ENCODE assay signal across 12 cellular contexts in genomic region chr11:93248602-93249001, GRCh38. TPM values are rescaled to one million over a fixed set of nuclear protein-coding genes. Genes with fewer than 3 reads are reported as not detected.
DNase-seq lines count a peak whose midpoint lies in the region; ATAC-seq and TF ChIP-seq lines count a peak whose summit lies in the region.
"Had no signal": no experiment of that assay in that cellular context is flagged by ENCODE, and none has a peak within 500 bp of the region (broad histone marks: within the 10 kb centered on the region; RNA-seq: fewer than 3 reads in every experiment).

No MANE protein-coding gene starts in this region.

- intact Hi-C loops in left ventricle myocardium inferior (cut with micrococcal nuclease) = no loop called here

- H3K4me1 ChIP-seq in stomach smooth muscle (ENCODE audit: control insufficient read depth, insufficient read depth, low read length) = peaks cover 5% of the 10 kb centered on the region
- no peaks in the 10 kb centered on the region for H3K4me1 ChIP-seq in left ventricle myocardium inferior

- no peaks in the 10 kb centered on the region for H3K9me3 Mint-ChIP-seq in stimulated activated memory B cell treated with anti-CD40 and anti-IgM and Interleukin-4, amounts not matched to agents 10 μg/mL and 1 μg/mL and 100 μg/mL, for 72 hours

- no peaks in the 10 kb centered on the region for H3K36me3 Mint-ChIP-seq in stimulated activated memory B cell treated with anti-CD40 and anti-IgM and Interleukin-4, amounts not matched to agents 10 μg/mL and 1 μg/mL and 100 μg/mL, for 72 hours

- no peak overlapping the region for H3K4me3 Mint-ChIP-seq in stimulated activated memory B cell treated with anti-CD40 and anti-IgM and Interleukin-4, amounts not matched to agents 10 μg/mL and 1 μg/mL and 100 μg/mL, for 72 hours

- TF ChIP-seq CTCF in choroid plexus epithelial cell (conservative IDR thresholded peaks at IDR 0.05; ENCODE audit: low read depth, low read length) = peak; percentile 53
- no peak for TF ChIP-seq CTCF in left ventricle myocardium inferior (IDR thresholded peaks at IDR 0.05; ENCODE audit: borderline replicate concordance)

- H3K27me3 Mint-ChIP-seq in stimulated activated memory B cell treated with anti-CD40 and anti-IgM and Interleukin-4, amounts not matched to agents 10 μg/mL and 1 μg/mL and 100 μg/mL, for 72 hours = peaks cover 37% of the 10 kb centered on the region

- DNase-seq in NCI-H748 (lab: John Stamatoyannopoulos, UW; ENCODE audit: unreplicated experiment) (peak; percentile 5), NCI-H748 treated with DMSO at 0.1 percent for 48 hours (lab: John Stamatoyannopoulos, UW) (no peak), NAMALWA (ENCODE audit: low spot score) (peak; percentile 23), choroid plexus epithelial cell (ENCODE audit: low read depth) (peak; percentile 39), left ventricle myocardium inferior (no peak)
- DNase-seq in stimulated activated CD4-positive, alpha-beta T cell treated with anti-CD3 and anti-CD28 coated beads, Interleukin-4, amount 100 ng/mL, for 24 hours = no peak
- DNase-seq: activated T-cell treated with anti-CD3 and anti-CD28 coated beads, Interleukin-2, amount 50 U/mL, for 48 hours; hippocampal formation; stimulated activated CD4-positive, alpha-beta T cell treated with anti-CD3 and anti-CD28 coated beads, Interleukin-15, amount 100 ng/mL, for 24 hours; stimulated activated naive CD8-positive, alpha-beta T cell treated with anti-CD3 and anti-CD28 coated beads, Interleukin-15, Interleukin-2, amounts not matched to agents 100 U/mL and 50 U/mL, for 24 hours had no signal

- no peaks in the 10 kb centered on the region for H3K4me1 Mint-ChIP-seq in stimulated activated memory B cell treated with anti-CD40 and anti-IgM and Interleukin-4, amounts not matched to agents 10 μg/mL and 1 μg/mL and 100 μg/mL, for 72 hours

- no peak for ATAC-seq in stimulated activated memory B cell treated with anti-CD40 and anti-IgM and Interleukin-4, amounts not matched to agents 10 μg/mL and 1 μg/mL and 100 μg/mL, for 72 hours
- ATAC-seq: stimulated activated naive CD8-positive, alpha-beta T cell treated with anti-CD3 and anti-CD28 coated beads, Interleukin-15, Interleukin-2, amounts not matched to agents 100 U/mL and 50 U/mL, for 24 hours had no signal

- no peak overlapping the region for H3K9ac ChIP-seq in stomach smooth muscle (ENCODE audit: low read length in 2 of 2)

- H3K9me3 ChIP-seq in stomach smooth muscle (ENCODE audit: control insufficient read depth in 2 of 2, low read length in 2 of 2) (no peaks in the 10 kb centered on the region), left ventricle myocardium inferior (replicated peaks) (peaks cover 5% of the 10 kb centered on the region)

- no peak overlapping the region for H3K27ac Mint-ChIP-seq in stimulated activated memory B cell treated with anti-CD40 and anti-IgM and Interleukin-4, amounts not matched to agents 10 μg/mL and 1 μg/mL and 100 μg/mL, for 72 hours

- H3K36me3 ChIP-seq in stomach smooth muscle (ENCODE audit: control insufficient read depth in 2 of 2, insufficient read depth in 2 of 2, low read length in 2 of 2) (no peaks in the 10 kb centered on the region), left ventricle myocardium inferior (no peaks in the 10 kb centered on the region)

- H3K27ac ChIP-seq in stomach smooth muscle (ENCODE audit: low read length) (peak overlapping the region; percentile 13), left ventricle myocardium inferior (replicated peaks) (no peak overlapping the region)

- H3K27me3 ChIP-seq in stomach smooth muscle (ENCODE audit: control insufficient read depth in 1 of 2, insufficient read depth in 2 of 2, low read length in 2 of 2) (no peaks in the 10 kb centered on the region), left ventricle myocardium inferior (ENCODE audit: low read depth) (no peaks in the 10 kb centered on the region)

- H3K4me3 ChIP-seq in choroid plexus epithelial cell (ENCODE audit: low read depth, low read length) = no peak overlapping the region
- no peak overlapping the region for H3K4me3 ChIP-seq in stomach smooth muscle (ENCODE audit: low read length in 2 of 2)
- no peak overlapping the region for H3K4me3 ChIP-seq in left ventricle myocardium inferior

RNA-seq across cellular contexts. Expression of gene SLC36A4, which starts 50.8 kb away (rescaled TPM):
- 7.1 TPM for total RNA-seq in left ventricle myocardium inferior

Comparison
In these comparisons a context has a peak if more than half of its experiments do, and no peak if none do; other contexts are left out.
1. DNase-seq: peak in NCI-H748 (single experiment), NAMALWA (single experiment) and choroid plexus epithelial cell (single experiment); none in NCI-H748 treated with DMSO at 0.1 percent for 48 hours (single experiment), left ventricle myocardium inferior (single experiment) and stimulated activated CD4-positive, alpha-beta T cell treated with anti-CD3 and anti-CD28 coated beads, Interleukin-4, amount 100 ng/mL, for 24 hours (single experiment).